ENCODE assay signal across 8 cellular contexts in the genomic region with DNA sequence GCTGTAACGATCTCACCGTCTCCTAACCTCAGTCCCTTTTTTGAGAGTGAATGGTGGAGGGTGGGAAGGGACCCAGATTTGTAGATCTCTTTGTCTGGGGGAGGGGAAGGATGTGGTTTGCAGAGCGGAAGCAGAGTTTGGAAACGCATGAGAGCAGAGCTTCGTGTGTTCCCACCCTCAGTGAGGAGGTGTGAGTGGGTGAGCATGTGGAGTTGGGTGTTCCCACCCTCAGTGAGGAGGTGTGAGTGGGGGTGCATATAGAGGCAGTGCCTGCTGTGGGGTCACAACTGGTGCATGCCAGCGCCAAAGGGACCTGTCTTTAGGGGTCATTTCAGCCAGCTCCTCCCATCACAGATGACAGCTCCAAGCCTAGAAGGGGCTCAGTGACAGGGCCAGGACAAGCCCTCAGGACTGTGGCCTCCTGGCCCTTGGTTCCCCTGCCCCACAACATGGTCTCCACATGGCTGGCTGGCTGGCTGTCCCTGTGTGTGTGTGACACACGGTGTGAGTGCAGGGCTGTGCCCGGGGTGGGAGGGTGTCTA. TPM values are rescaled to one million over a fixed set of nuclear protein-coding genes. Genes with fewer than 3 reads are reported as not detected.
DNase-seq lines count a peak whose midpoint lies in the region; ATAC-seq, FAIRE-seq and TF ChIP-seq lines count a peak whose summit lies in the region.
"Had no signal": no experiment of that assay in that cellular context is flagged by ENCODE, and none has a peak within 500 bp of the region (broad histone marks: within the 10 kb centered on the region; RNA-seq: fewer than 3 reads in every experiment).

No MANE protein-coding gene starts in this region.

- H4K20me1 ChIP-seq in Loucy (ENCODE audit: insufficient read depth, low read length, poor library complexity, severe bottlenecking), result peaks cover 5% of the 10 kb centered on the region
- H4K20me1 ChIP-seq in H1 (replicated peaks in 1 of 2; ENCODE audit: control insufficient read depth in 1 of 2, insufficient read depth in 2 of 2, low read length in 2 of 2), result peaks cover 4 to 15% of the 10 kb centered on the region in 2 experiments

- H2BK12ac ChIP-seq in H1 (ENCODE audit: low read depth, low read length), result no peak overlapping the region

- no peaks in the 10 kb centered on the region for H3K27me3 ChIP-seq in Loucy (ENCODE audit: insufficient read depth, low read length, poor library complexity, severe bottlenecking)
- H3K27me3 ChIP-seq in H1 (replicated peaks in 1 of 4; ENCODE audit: control insufficient read depth in 3 of 4, extremely low read depth in 1 of 4, insufficient read depth in 3 of 4, low read length in 3 of 4), result peaks cover 0 to 17% (median 7%) of the 10 kb centered on the region in 4 experiments; a peak in 3 of 7 replicates
- H3K27me3 ChIP-seq: esophagus squamous epithelium had no signal

- no peak overlapping the region for H3K56ac ChIP-seq in H1 (replicated peaks; ENCODE audit: insufficient read length, low read depth, low read length)

- no peak overlapping the region for H3K27ac ChIP-seq in H1 (ENCODE audit: low read depth, low read length)

- H3K4me3 ChIP-seq in Loucy (ENCODE audit: low read length, poor library complexity, severe bottlenecking) (peak overlapping the region; percentile 35), H1 (ENCODE audit: extremely low read depth in 1 of 4, insufficient read depth in 2 of 4, low read depth in 3 of 4, low read length in 4 of 4) (no peak overlapping the region)
- H3K4me3 ChIP-seq: esophagus squamous epithelium had no signal

- TF ChIP-seq EP300 in H1 (IDR thresholded peaks at IDR 0.05; ENCODE audit: borderline replicate concordance in 1 of 2, low read depth in 2 of 2, low read length in 2 of 2), result no peak

- H3K18ac ChIP-seq in H1 (ENCODE audit: extremely low read depth, low read length), result no peak overlapping the region

- POLR2A ChIA-PET in activated CD4-positive, alpha-beta T cell treated with anti-CD3 and anti-CD28 coated beads, Interleukin-2, amount 10 ng/mL, durations not matched to agents 7 days and 5 days (lab: Charles Lee), result interaction anchor here (0.6 to 1.4 kb wide), 5 partner anchors 9 to 24 kb away, joined by 3 to 10 read pairs (median 5); partner anchors contain the start of gene MLLT6
- POLR2A ChIA-PET in H1 (lab: Charles Lee; ENCODE audit: partially characterized antibody), result interaction anchor here (0.8 to 7.0 kb wide), 9 partner anchors 8 to 50 kb away, joined by 3 to 40 read pairs (median 4); partner anchors contain the start of gene MLLT6

- peaks cover 72% of the 10 kb centered on the region for H3K4me1 Mint-ChIP-seq in activated CD4-positive, alpha-beta T cell treated with anti-CD3 and anti-CD28 coated beads, Interleukin-2, amount 10 ng/mL, durations not matched to agents 7 days and 5 days

- H2AFZ ChIP-seq in Loucy (ENCODE audit: low read length) (no peak overlapping the region), H1 (ENCODE audit: low read length) (no peak overlapping the region)

- no peak overlapping the region for H2BK5ac ChIP-seq in H1 (ENCODE audit: low read depth, low read length)

- WGBS in H1 (ENCODE audit: extremely low coverage in 1 of 2, insufficient coverage in 1 of 2, insufficient read length in 1 of 2, insufficient replicate concordance in 2 of 2, low coverage in 1 of 2, low lambda C conversion rate in 2 of 2, missing lambda C conversion rate in 1 of 2), 2 experiments, result 86% methylated on average over 8 of the region's 8 CpGs; no CpG with 5 or more reads in 1 of the 2 experiments

- no peak for TF ChIP-seq RAD21 in H1 (IDR thresholded peaks at IDR 0.05 in 1 of 2, conservative IDR thresholded peaks at IDR 0.05 in 1 of 2; ENCODE audit: low read depth in 2 of 2, low read length in 2 of 2)

- FAIRE-seq in H1 (lab: Jason Lieb, UNC), result no peak

- peaks cover 19% of the 10 kb centered on the region for H3K79me2 ChIP-seq in Loucy (ENCODE audit: insufficient read depth, low read length)
- H3K79me2 ChIP-seq in H1 (ENCODE audit: control insufficient read depth in 1 of 2, insufficient read depth in 2 of 2, low read length in 2 of 2), result no peaks in the 10 kb centered on the region

- no peak for TF ChIP-seq POLR2A in H1 (IDR thresholded peaks at IDR 0.05; ENCODE audit: control extremely low read depth in 1 of 2, low read depth in 2 of 2, low read length in 2 of 2)

- peaks cover 5% of the 10 kb centered on the region for H3K9me3 Mint-ChIP-seq in activated CD4-positive, alpha-beta T cell treated with anti-CD3 and anti-CD28 coated beads, Interleukin-2, amount 10 ng/mL, durations not matched to agents 7 days and 5 days

- no peak overlapping the region for H3K23ac ChIP-seq in H1 (ENCODE audit: insufficient read length)

- H4K5ac ChIP-seq in H1 (ENCODE audit: insufficient read length, low read depth, low read length), result no peak overlapping the region

- H3F3A ChIP-seq in Loucy (ENCODE audit: low read depth), result no peaks in the 10 kb centered on the region

- peaks cover 9% of the 10 kb centered on the region; the same call in 1 of the 2 replicates for H3K23me2 ChIP-seq in H1 (ENCODE audit: low read depth, low read length)

- H3K9me3 ChIP-seq in Loucy (ENCODE audit: insufficient read depth, low read depth, low read length) (no peaks in the 10 kb centered on the region), H1 (ENCODE audit: insufficient read depth in 2 of 2, low read depth in 1 of 2, low read length in 1 of 2) (no peaks in the 10 kb centered on the region)
- H3K9me3 ChIP-seq: esophagus squamous epithelium had no signal

- no peaks in the 10 kb centered on the region; the same call in 1 of the 2 replicates for H3K36me3 ChIP-seq in Loucy (ENCODE audit: insufficient read depth, low read length)
- peaks cover 0 to 3% (median 0%) of the 10 kb centered on the region in 4 experiments; a peak in 2 of 8 replicates for H3K36me3 ChIP-seq in H1 (ENCODE audit: control insufficient read depth in 2 of 4, insufficient read depth in 4 of 4, low read length in 3 of 4)

- H3K4me2 ChIP-seq in Loucy (ENCODE audit: low read depth, low read length, poor library complexity, severe bottlenecking), result peak overlapping the region; percentile 96
- H3K4me2 ChIP-seq in H1 (ENCODE audit: insufficient read depth in 1 of 2, low read depth in 2 of 2, low read length in 2 of 2), result no peak overlapping the region; a peak in 1 of 4 replicates

- H3K27ac Mint-ChIP-seq in activated CD4-positive, alpha-beta T cell treated with anti-CD3 and anti-CD28 coated beads, Interleukin-2, amount 10 ng/mL, durations not matched to agents 7 days and 5 days, result peak overlapping the region; percentile 87

- no peak overlapping the region for H3K14ac ChIP-seq in H1 (ENCODE audit: insufficient read length)

- no peak overlapping the region for H3K4ac ChIP-seq in H1 (replicated peaks; ENCODE audit: insufficient read length, low read depth, low read length)

- peak overlapping the region; percentile 42 for H3K4me3 Mint-ChIP-seq in activated CD4-positive, alpha-beta T cell treated with anti-CD3 and anti-CD28 coated beads, Interleukin-2, amount 10 ng/mL, durations not matched to agents 7 days and 5 days

- H2BK20ac ChIP-seq in H1 (ENCODE audit: low read length), result no peak overlapping the region

- peak overlapping the region; percentile 31; the same call in 1 of the 2 replicates for H4K8ac ChIP-seq in H1 (ENCODE audit: extremely low read depth, insufficient read depth, low read length)

- H2BK15ac ChIP-seq in H1 (ENCODE audit: low read length), result no peak overlapping the region

- H3K9me2 ChIP-seq in Loucy (replicated peaks; ENCODE audit: low read depth, low read length), result no peaks in the 10 kb centered on the region

- H3K4me1 ChIP-seq in Loucy (ENCODE audit: insufficient read depth, low read length, poor library complexity, severe bottlenecking) (peaks cover 43% of the 10 kb centered on the region), H1 (replicated peaks in 1 of 4; ENCODE audit: control insufficient read depth in 3 of 4, insufficient read depth in 4 of 4, low read length in 3 of 4) (peaks cover 0 to 10% (median 5%) of the 10 kb centered on the region in 4 experiments; a peak in 5 of 7 replicates)

- H3K9ac ChIP-seq in Loucy (ENCODE audit: low read depth, low read length, poor library complexity, severe bottlenecking), result peak overlapping the region; percentile 21
- 0 out of 7 replicates have a peak overlapping the region, but pooled peaks of 1 of the 4 experiments have one; percentile 14 for H3K9ac ChIP-seq in H1 (replicated peaks in 1 of 4; ENCODE audit: extremely low read depth in 1 of 4, low read depth in 3 of 4, low read length in 3 of 4)

- peak; percentile 84 for DNase-seq in activated CD4-positive, alpha-beta T cell treated with anti-CD3 and anti-CD28 coated beads, Interleukin-2, amount 10 ng/mL, durations not matched to agents 7 days and 5 days
- no peak for DNase-seq in H1 (ENCODE audit: low read depth in 1 of 2, low spot score in 2 of 2)
- DNase-seq in stimulated activated naive CD4-positive, alpha-beta T cell treated with Interleukin-2 at 50 U/mL for 16 hours (lab: John Stamatoyannopoulos, UW), result peak; percentile 43
- DNase-seq: esophagus squamous epithelium had no signal

- no peaks in the 10 kb centered on the region for H3K27me3 Mint-ChIP-seq in activated CD4-positive, alpha-beta T cell treated with anti-CD3 and anti-CD28 coated beads, Interleukin-2, amount 10 ng/mL, durations not matched to agents 7 days and 5 days

- CTCF ChIA-PET in activated CD4-positive, alpha-beta T cell treated with anti-CD3 and anti-CD28 coated beads, Interleukin-2, amount 10 ng/mL, durations not matched to agents 7 days and 5 days (lab: Charles Lee), result interaction anchor here (0.9 to 2.3 kb wide), 13 partner anchors 9 to 478 kb away, joined by 3 to 10 read pairs (median 5); partner anchors contain the start of genes EPOP and MLLT6
- CTCF ChIA-PET in H1 (lab: Charles Lee; ENCODE audit: partially characterized antibody), result interaction anchor here (0.6 to 2.0 kb wide), 18 partner anchors 11 to 903 kb away, joined by 3 to 14 read pairs (median 4); no protein-coding TSS in a partner anchor

- ATAC-seq in HG02798 (IDR thresholded peaks at IDR 0.05; ENCODE audit: poor library complexity, unreplicated experiment) (no peak), GM21367 (IDR thresholded peaks at IDR 0.05; ENCODE audit: unreplicated experiment) (no peak), GM19023 (IDR thresholded peaks at IDR 0.05; ENCODE audit: unreplicated experiment) (no peak)

- H3K36me3 Mint-ChIP-seq in activated CD4-positive, alpha-beta T cell treated with anti-CD3 and anti-CD28 coated beads, Interleukin-2, amount 10 ng/mL, durations not matched to agents 7 days and 5 days (ENCODE audit: low read depth), result peaks cover 42% of the 10 kb centered on the region

- H4K91ac ChIP-seq in H1 (replicated peaks; ENCODE audit: insufficient read length, low read length), result no peak overlapping the region

- TF ChIP-seq CTCF in Loucy (conservative IDR thresholded peaks at IDR 0.05; ENCODE audit: low read length) (no peak), H1 (IDR thresholded peaks at IDR 0.05; ENCODE audit: control extremely low read depth in 1 of 3, insufficient read depth in 1 of 3, low read depth in 1 of 3, low read length in 3 of 3) (no peak)

- H2BK120ac ChIP-seq in H1 (replicated peaks; ENCODE audit: low read depth, low read length), result no peak overlapping the region

- no peak overlapping the region for H2AK5ac ChIP-seq in H1 (ENCODE audit: low read depth, low read length)

- H3K79me1 ChIP-seq in H1 (ENCODE audit: low read depth, low read length), result no peaks in the 10 kb centered on the region

RNA-seq across cellular contexts. Expression of gene CISD3, which starts 1.8 kb away (rescaled TPM):
- 10 to 100 TPM; 45.7 to 46.3 TPM for total RNA-seq in activated CD4-positive, alpha-beta T cell treated with anti-CD3 and anti-CD28 coated beads, Interleukin-2, amount 10 ng/mL, durations not matched to agents 7 days and 5 days
- total RNA-seq in H1 (2021; fragmentation: NEBNext Ultra II Directional; extraction: Animal tissue kit (Norgen Biotek cat#: 25700)), result 11.1 and 11.6 TPM in 2 replicates
- 8.4 and 9.4 TPM in 2 replicates for polyA plus RNA-seq in H1 (2011; rRNA removed)
- 6.7 TPM for polyA plus RNA-seq in H1 (2011; cell fraction: cytosol; rRNA removed)
- 7.1 TPM for polyA plus RNA-seq in H1 (2011; cell fraction: nucleus; rRNA removed)
- polyA plus RNA-seq in H1 (2012, experiment 1 of 2), result 7.7 to 15.0 TPM (median 9.7 TPM) in 4 replicates
- polyA plus RNA-seq in H1 (2012, experiment 2 of 2), result 8.8 TPM
- 7.5 TPM for polyA plus RNA-seq in H1 (2013, experiment 1 of 2)
- polyA plus RNA-seq in H1 (2013, experiment 2 of 2), result 8.1 TPM
- polyA minus RNA-seq in H1 (2011; rRNA and poly(A)+ RNA removed), result 1.8 and 3.9 TPM in 2 replicates
- 5.7 TPM for polyA minus RNA-seq in H1 (2011; cell fraction: cytosol; rRNA and poly(A)+ RNA removed)
- 6.7 TPM for polyA minus RNA-seq in H1 (2011; cell fraction: nucleus; rRNA and poly(A)+ RNA removed)

RNA-seq across cellular contexts. Expression of gene PCGF2, which starts 19.8 kb away (rescaled TPM):
- total RNA-seq in activated CD4-positive, alpha-beta T cell treated with anti-CD3 and anti-CD28 coated beads, Interleukin-2, amount 10 ng/mL, durations not matched to agents 7 days and 5 days, result under 1 TPM; 0.22 to 0.23 TPM
- 86.1 and 93.3 TPM in 2 replicates for total RNA-seq in H1 (2021; fragmentation: NEBNext Ultra II Directional; extraction: Animal tissue kit (Norgen Biotek cat#: 25700))
- 42.1 and 81.4 TPM in 2 replicates for polyA plus RNA-seq in H1 (2011; rRNA removed)
- 29.9 TPM for polyA plus RNA-seq in H1 (2011; cell fraction: cytosol; rRNA removed)
- polyA plus RNA-seq in H1 (2011; cell fraction: nucleus; rRNA removed), result 84.7 TPM
- polyA plus RNA-seq in H1 (2012, experiment 1 of 2), result 75.9 to 100 TPM (median 96.1 TPM) in 4 replicates
- 61.3 TPM for polyA plus RNA-seq in H1 (2012, experiment 2 of 2)
- polyA plus RNA-seq in H1 (2013, experiment 1 of 2), result 40.8 TPM
- 42.2 TPM for polyA plus RNA-seq in H1 (2013, experiment 2 of 2)
- polyA minus RNA-seq in H1 (2011; rRNA and poly(A)+ RNA removed), result 13.2 and 28.0 TPM in 2 replicates
- 57.5 TPM for polyA minus RNA-seq in H1 (2011; cell fraction: cytosol; rRNA and poly(A)+ RNA removed)
- polyA minus RNA-seq in H1 (2011; cell fraction: nucleus; rRNA and poly(A)+ RNA removed), result 21.4 TPM

RNA-seq across cellular contexts. Expression of gene MLLT6, which starts 23.3 kb away (rescaled TPM):
- 100 to 1,000 TPM; 251 to 264 TPM for total RNA-seq in activated CD4-positive, alpha-beta T cell treated with anti-CD3 and anti-CD28 coated beads, Interleukin-2, amount 10 ng/mL, durations not matched to agents 7 days and 5 days
- total RNA-seq in H1 (2021; fragmentation: NEBNext Ultra II Directional; extraction: Animal tissue kit (Norgen Biotek cat#: 25700)), result 7.7 and 8.0 TPM in 2 replicates
- 6.5 and 7.7 TPM in 2 replicates for polyA plus RNA-seq in H1 (2011; rRNA removed)
- 9.3 TPM for polyA plus RNA-seq in H1 (2011; cell fraction: cytosol; rRNA removed)
- 57.8 TPM for polyA plus RNA-seq in H1 (2011; cell fraction: nucleus; rRNA removed)
- polyA plus RNA-seq in H1 (2012, experiment 1 of 2), result 8.9 to 16.8 TPM (median 11.1 TPM) in 4 replicates
- polyA plus RNA-seq in H1 (2012, experiment 2 of 2), result 5.1 TPM
- 3.0 TPM for polyA plus RNA-seq in H1 (2013, experiment 1 of 2)
- polyA plus RNA-seq in H1 (2013, experiment 2 of 2), result 2.4 TPM
- polyA minus RNA-seq in H1 (2011; rRNA and poly(A)+ RNA removed), result 8.2 and 12.8 TPM in 2 replicates
- 6.0 TPM for polyA minus RNA-seq in H1 (2011; cell fraction: cytosol; rRNA and poly(A)+ RNA removed)
- polyA minus RNA-seq in H1 (2011; cell fraction: nucleus; rRNA and poly(A)+ RNA removed), result 19.7 TPM

RNA-seq across cellular contexts. Expression of gene PSMB3, which starts 24.2 kb away (rescaled TPM):
- total RNA-seq in activated CD4-positive, alpha-beta T cell treated with anti-CD3 and anti-CD28 coated beads, Interleukin-2, amount 10 ng/mL, durations not matched to agents 7 days and 5 days, result 100 to 1,000 TPM; 262 to 294 TPM
- total RNA-seq in H1 (2021; fragmentation: NEBNext Ultra II Directional; extraction: Animal tissue kit (Norgen Biotek cat#: 25700)), result 291 and 301 TPM in 2 replicates
- polyA plus RNA-seq in H1 (2011; rRNA removed), result 866 and 914 TPM in 2 replicates
- 619 TPM for polyA plus RNA-seq in H1 (2011; cell fraction: cytosol; rRNA removed)
- polyA plus RNA-seq in H1 (2011; cell fraction: nucleus; rRNA removed), result 473 TPM
- 334 to 383 TPM (median 362 TPM) in 4 replicates for polyA plus RNA-seq in H1 (2012, experiment 1 of 2)
- 693 TPM for polyA plus RNA-seq in H1 (2012, experiment 2 of 2)
- 292 TPM for polyA plus RNA-seq in H1 (2013, experiment 1 of 2)
- polyA plus RNA-seq in H1 (2013, experiment 2 of 2), result 289 TPM
- 275 and 292 TPM in 2 replicates for polyA minus RNA-seq in H1 (2011; rRNA and poly(A)+ RNA removed)
- polyA minus RNA-seq in H1 (2011; cell fraction: cytosol; rRNA and poly(A)+ RNA removed), result 96.6 TPM
- 86.6 TPM for polyA minus RNA-seq in H1 (2011; cell fraction: nucleus; rRNA and poly(A)+ RNA removed)

RNA-seq across cellular contexts. Expression of gene EPOP, which starts 53.6 kb away (rescaled TPM):
- total RNA-seq in activated CD4-positive, alpha-beta T cell treated with anti-CD3 and anti-CD28 coated beads, Interleukin-2, amount 10 ng/mL, durations not matched to agents 7 days and 5 days, result 1 to 10 TPM; 7.5 to 7.8 TPM
- 3.3 and 4.0 TPM in 2 replicates for total RNA-seq in H1 (2021; fragmentation: NEBNext Ultra II Directional; extraction: Animal tissue kit (Norgen Biotek cat#: 25700))
- 1.5 and 2.1 TPM in 2 replicates for polyA plus RNA-seq in H1 (2011; rRNA removed)
- polyA plus RNA-seq in H1 (2011; cell fraction: cytosol; rRNA removed), result 2.1 TPM
- polyA plus RNA-seq in H1 (2011; cell fraction: nucleus; rRNA removed), result 2.2 TPM
- 4.3 to 5.9 TPM (median 5.2 TPM) in 4 replicates for polyA plus RNA-seq in H1 (2012, experiment 1 of 2)
- 5.1 TPM for polyA plus RNA-seq in H1 (2012, experiment 2 of 2)
- polyA plus RNA-seq in H1 (2013, experiment 1 of 2), result 1.3 TPM
- polyA plus RNA-seq in H1 (2013, experiment 2 of 2), result 1.3 TPM
- 0.78 and 1.5 TPM in 2 replicates for polyA minus RNA-seq in H1 (2011; rRNA and poly(A)+ RNA removed)
- 1.8 TPM for polyA minus RNA-seq in H1 (2011; cell fraction: cytosol; rRNA and poly(A)+ RNA removed)
- 2.2 TPM for polyA minus RNA-seq in H1 (2011; cell fraction: nucleus; rRNA and poly(A)+ RNA removed)

Comparison
In these comparisons a context has a peak if more than half of its experiments do, and no peak if none do; other contexts are left out.
1. DNase-seq: peak in activated CD4-positive, alpha-beta T cell treated with anti-CD3 and anti-CD28 coated beads, Interleukin-2, amount 10 ng/mL, durations not matched to agents 7 days and 5 days (single experiment) and stimulated activated naive CD4-positive, alpha-beta T cell treated with Interleukin-2 at 50 U/mL for 16 hours (single experiment); none in H1 (0 of 2).
2. RNA of gene PCGF2, which starts 19.8 kb away (total RNA-seq): 86.1 to 93.3 TPM in H1; 0.22 to 0.23 TPM in activated CD4-positive, alpha-beta T cell treated with anti-CD3 and anti-CD28 coated beads, Interleukin-2, amount 10 ng/mL, durations not matched to agents 7 days and 5 days; every median in the first group is over 10 times any median in the second.
3. RNA of gene MLLT6, which starts 23.3 kb away (total RNA-seq): 251 to 264 TPM in activated CD4-positive, alpha-beta T cell treated with anti-CD3 and anti-CD28 coated beads, Interleukin-2, amount 10 ng/mL, durations not matched to agents 7 days and 5 days; 7.7 to 8.0 TPM in H1; every median in the first group is over 10 times any median in the second.